Comparison of ENCODE assay signal across 8 cellular contexts in genomic region chr19:12792048-12792852, GRCh38.
A peak's percentile ranks its signal among the peaks of the same experiment; 100 is the strongest.
DNase-seq lines count a peak whose midpoint lies in the region; ATAC-seq and TF ChIP-seq lines count a peak whose summit lies in the region.

No MANE protein-coding gene starts in this region.

- no peak for ATAC-seq in GM21825 (IDR thresholded peaks at IDR 0.05; ENCODE audit: unreplicated experiment)

- TF ChIP-seq CTCF in VCaP (conservative IDR thresholded peaks at IDR 0.05) = no peak

- peak; percentile 89 for DNase-seq in NCI-H146 (lab: John Stamatoyannopoulos, UW)
- DNase-seq in central memory CD4-positive, alpha-beta T cell = peak; percentile 63
- DNase-seq in kidney tubule cell (ENCODE audit: low spot score) = peak; percentile 76
- peak; percentile 80 for DNase-seq in stimulated activated CD4-positive, alpha-beta T cell treated with anti-CD3 and anti-CD28 coated beads, Interleukin-2, amount 100 ng/mL, for 4 hours (ENCODE audit: low read depth)
- DNase-seq in AG20443 (ENCODE audit: low spot score) = no peak

- TF ChIP-seq POLR2A in GM10847 (IDR thresholded peaks at IDR 0.05; ENCODE audit: extremely low read depth, insufficient read length) = peak; percentile 64

- H3K27ac ChIP-seq in VCaP = peak overlapping the region; percentile 91
